In genomic region chr4:52037730-52038108, GRCh38 we compare ENCODE assay signal across 8 cellular contexts. TPM values are rescaled to one million over a fixed set of nuclear protein-coding genes. Genes with fewer than 3 reads are reported as not detected.
A peak's percentile ranks its signal among the peaks of the same experiment; 100 is the strongest.
DNase-seq lines count a peak whose midpoint lies in the region; ATAC-seq and TF ChIP-seq lines count a peak whose summit lies in the region.

No MANE protein-coding gene starts in this region.

- BruUV-seq in OCI-LY7 (replicated peaks; lab: Mats Ljungman, UMichigan) = no TSS peak

- H3K4me1 ChIP-seq in BLaER1 treated with 17β-estradiol and CSF1 and Interleukin-3, amounts not matched to agents 10 nM and 100 nM = peaks cover 20 to 27% (median 22%) of the 10 kb centered on the region in 10 experiments
- H3K4me1 ChIP-seq in OCI-LY7 (ENCODE audit: insufficient read depth, low read length, poor library complexity, severe bottlenecking) (peaks cover 17% of the 10 kb centered on the region), left lung (peaks cover 0 to 8% of the 10 kb centered on the region in 2 donors)

- DNase-seq in OCI-LY7 (ENCODE audit: low spot score) = peak; percentile 51
- no peak for DNase-seq in chondrocyte (ENCODE audit: low spot score)
- peak; percentile 42 to 82 for DNase-seq in left lung
- DNase-seq in GF-D8 (lab: John Stamatoyannopoulos, UW) = no peak

- H3K27me3 ChIP-seq in BLaER1 treated with 17β-estradiol and CSF1 and Interleukin-3, amounts not matched to agents 10 nM and 100 nM = no peaks in the 10 kb centered on the region
- H3K27me3 ChIP-seq in left lung = peaks cover 4 to 70% of the 10 kb centered on the region in 2 donors

- peak overlapping the region in 10 of 11 experiments; percentile 67 to 85 (median 78); a peak in 21 of 22 replicates for H3K27ac ChIP-seq in BLaER1 treated with 17β-estradiol and CSF1 and Interleukin-3, amounts not matched to agents 10 nM and 100 nM
- peak overlapping the region; percentile 2 for H3K27ac ChIP-seq in OCI-LY7 (ENCODE audit: low read depth, low read length, poor library complexity, severe bottlenecking)
- H3K27ac ChIP-seq in left lung = peak overlapping the region; percentile 39 to 45

- H3K4me3 ChIP-seq in BLaER1 treated with 17β-estradiol and CSF1 and Interleukin-3, amounts not matched to agents 10 nM and 100 nM = peak overlapping the region; percentile 61 to 80 (median 74)
- H3K4me3 ChIP-seq in OCI-LY7 (ENCODE audit: low read depth, low read length, poor library complexity, severe bottlenecking) (peak overlapping the region; percentile 96), left lung (peak overlapping the region; percentile 58 to 65)

- no peaks in the 10 kb centered on the region for H3K9me3 ChIP-seq in BLaER1 treated with 17β-estradiol and CSF1 and Interleukin-3, amounts not matched to agents 10 nM and 100 nM (replicated peaks in 1 of 11)
- H3K9me3 ChIP-seq in OCI-LY7 (ENCODE audit: low read length) (no peaks in the 10 kb centered on the region), left lung (no peaks in the 10 kb centered on the region)

- peaks cover 13% of the 10 kb centered on the region for H3K27me3 Mint-ChIP-seq in chondrocyte (ENCODE audit: low read depth)
- peaks cover 26% of the 10 kb centered on the region for H3K27me3 Mint-ChIP-seq in stimulated activated naive CD8-positive, alpha-beta T cell treated with anti-CD3 and anti-CD28 coated beads, Interleukin-15, Interleukin-2, amounts not matched to agents 100 ng/mL and 50 ng/mL, for 24 hours

- H3K9me2 ChIP-seq in OCI-LY7 (ENCODE audit: insufficient read depth, low read length) = no peaks in the 10 kb centered on the region

- peak overlapping the region; percentile 71 to 89 (median 82) for H3K9ac ChIP-seq in BLaER1 treated with 17β-estradiol and CSF1 and Interleukin-3, amounts not matched to agents 10 nM and 100 nM

- intact Hi-C loops in OCI-LY7 (cut with micrococcal nuclease; ENCODE audit: unreplicated experiment) = loop anchor here (2.0 kb wide), 2 partner anchors 195 to 675 kb away; partner anchors contain the start of gene DCUN1D4
- intact Hi-C loops in left lung (cut with DNase I) = no loop called here

- peaks cover 2% of the 10 kb centered on the region for H3K36me3 Mint-ChIP-seq in chondrocyte (ENCODE audit: low read depth)
- H3K36me3 Mint-ChIP-seq in stimulated activated naive CD8-positive, alpha-beta T cell treated with anti-CD3 and anti-CD28 coated beads, Interleukin-15, Interleukin-2, amounts not matched to agents 100 ng/mL and 50 ng/mL, for 24 hours (ENCODE audit: low read depth) = no peaks in the 10 kb centered on the region

- no peak for TF ChIP-seq CTCF in OCI-LY7 (conservative IDR thresholded peaks at IDR 0.05; ENCODE audit: low read length)
- no peak for TF ChIP-seq CTCF in chondrocyte (IDR thresholded peaks at IDR 0.05)
- TF ChIP-seq CTCF in left lung (IDR thresholded peaks at IDR 0.05) = no peak

- peaks cover 38% of the 10 kb centered on the region for H3K4me1 Mint-ChIP-seq in chondrocyte (ENCODE audit: low read depth)
- peaks cover 19% of the 10 kb centered on the region for H3K4me1 Mint-ChIP-seq in stimulated activated naive CD8-positive, alpha-beta T cell treated with anti-CD3 and anti-CD28 coated beads, Interleukin-15, Interleukin-2, amounts not matched to agents 100 ng/mL and 50 ng/mL, for 24 hours (ENCODE audit: low read depth)

- H3K36me3 ChIP-seq in BLaER1 treated with 17β-estradiol and CSF1 and Interleukin-3, amounts not matched to agents 10 nM and 100 nM = peaks cover 0 to 10% (median 0%) of the 10 kb centered on the region in 11 experiments; a peak in 5 of 22 replicates
- H3K36me3 ChIP-seq in OCI-LY7 (ENCODE audit: insufficient read depth, low read length) = no peaks in the 10 kb centered on the region; the same call in 1 of the 2 replicates
- H3K36me3 ChIP-seq in left lung = no peaks in the 10 kb centered on the region

- H3K4me3 Mint-ChIP-seq in chondrocyte (ENCODE audit: unreplicated experiment) = peak overlapping the region; percentile 88
- peak overlapping the region; percentile 88 for H3K4me3 Mint-ChIP-seq in stimulated activated naive CD8-positive, alpha-beta T cell treated with anti-CD3 and anti-CD28 coated beads, Interleukin-15, Interleukin-2, amounts not matched to agents 100 ng/mL and 50 ng/mL, for 24 hours

- ATAC-seq in GM18873 (IDR thresholded peaks at IDR 0.05; ENCODE audit: low FRiP score, unreplicated experiment) (peak; percentile 48), HG03095 (IDR thresholded peaks at IDR 0.05; ENCODE audit: unreplicated experiment) (peak; percentile 45), left lung (peak; percentile 54)

- POLR2A ChIA-PET in OCI-LY7 (lab: Charles Lee) = interaction anchor here (1.0 to 2.9 kb wide), 2 partner anchors 195 to 198 kb away, joined by 3 to 15 read pairs; partner anchors contain the start of gene DCUN1D4

- H2AFZ ChIP-seq in OCI-LY7 (ENCODE audit: low read length) = peak overlapping the region; percentile 85

- CTCF ChIA-PET in OCI-LY7 (lab: Charles Lee; ENCODE audit: unreplicated experiment) = no interaction called here

- H3K9me3 Mint-ChIP-seq in chondrocyte (ENCODE audit: low read depth) = no peaks in the 10 kb centered on the region
- H3K9me3 Mint-ChIP-seq in stimulated activated naive CD8-positive, alpha-beta T cell treated with anti-CD3 and anti-CD28 coated beads, Interleukin-15, Interleukin-2, amounts not matched to agents 100 ng/mL and 50 ng/mL, for 24 hours = no peaks in the 10 kb centered on the region

- peak overlapping the region; percentile 75 for H3K27ac Mint-ChIP-seq in chondrocyte (ENCODE audit: unreplicated experiment)
- H3K27ac Mint-ChIP-seq in stimulated activated naive CD8-positive, alpha-beta T cell treated with anti-CD3 and anti-CD28 coated beads, Interleukin-15, Interleukin-2, amounts not matched to agents 100 ng/mL and 50 ng/mL, for 24 hours = peak overlapping the region; percentile 33

- H3K79me2 ChIP-seq in OCI-LY7 (ENCODE audit: insufficient read depth, low read depth, low read length) = peaks cover 18% of the 10 kb centered on the region; the same call in 1 of the 2 replicates

- H3K4me2 ChIP-seq in BLaER1 treated with 17β-estradiol and CSF1 and Interleukin-3, amounts not matched to agents 10 nM and 100 nM = peak overlapping the region; percentile 69 to 90 (median 78)
- H3K4me2 ChIP-seq in OCI-LY7 (ENCODE audit: low read length) = peak overlapping the region; percentile 83

- H4K20me1 ChIP-seq in BLaER1 treated with 17β-estradiol and CSF1 and Interleukin-3, amounts not matched to agents 10 nM and 100 nM = peaks cover 0 to 5% (median 0%) of the 10 kb centered on the region in 11 experiments; a peak in 1 of 22 replicates
- no peaks in the 10 kb centered on the region for H4K20me1 ChIP-seq in OCI-LY7 (ENCODE audit: insufficient read depth, low read length)

RNA-seq across cellular contexts. Expression of gene SGCB, which starts 0.4 kb away (rescaled TPM):
- total RNA-seq in OCI-LY7 (2014; rRNA removed; shearing (Covaris generic)) = 6.0 and 7.5 TPM in 2 replicates
- total RNA-seq in OCI-LY7 (2022) (17.5 and 20.2 TPM in 2 replicates), chondrocyte (91.6 to 105 TPM (median 94.2 TPM) in 3 replicates), left lung (10 to 100 TPM; 26.9 to 41.5 TPM)

RNA-seq across cellular contexts. Expression of gene SPATA18, which starts 13.4 kb away (rescaled TPM):
- not detected in 2 replicates for total RNA-seq in OCI-LY7 (2014; rRNA removed; shearing (Covaris generic))
- total RNA-seq in OCI-LY7 (2022) (not detected in 2 replicates), chondrocyte (17.9 to 18.7 TPM (median 18.6 TPM) in 3 replicates), left lung (10 to 100 TPM; 13.5 to 23.7 TPM)

RNA-seq across cellular contexts. Expression of gene LRRC66, which starts 17.6 kb away (rescaled TPM):
- total RNA-seq in OCI-LY7 (2014; rRNA removed; shearing (Covaris generic)) = 0.15 and 0.25 TPM in 2 replicates
- total RNA-seq in OCI-LY7 (2022) (0.11 and 0.25 TPM in 2 replicates), chondrocyte (0.57 to 1.5 TPM (median 0.77 TPM) in 3 replicates), left lung (under 1 TPM; 0.17 to 0.18 TPM)

Comparison
In these comparisons a context has a peak if more than half of its experiments do, and no peak if none do; other contexts are left out.
1. H3K27ac ChIP-seq: peak in every context shown above with its lines; median percentile 78 in BLaER1 treated with 17β-estradiol and CSF1 and Interleukin-3, amounts not matched to agents 10 nM and 100 nM; 42 in left lung; 2 in OCI-LY7.
2. DNase-seq: peak in OCI-LY7 (single experiment) and left lung (2 of 2); none in chondrocyte (single experiment) and GF-D8 (single experiment).
3. RNA of gene SPATA18, which starts 13.4 kb away (total RNA-seq): 13.5 to 23.7 TPM in left lung and 17.9 to 18.7 TPM in chondrocyte; not detected in OCI-LY7; every median in the first group is over 10 times any median in the second.
4. Peak in every context shown above with its lines, with median percentiles within 50 percentile points of each other: H3K4me3 ChIP-seq and ATAC-seq.